In genomic region chr7:28964056-28964455, GRCh38 we compare ENCODE assay signal across 23 cellular contexts. TPM values are rescaled to one million over a fixed set of nuclear protein-coding genes. Genes with fewer than 3 reads are reported as not detected.
DNase-seq lines count a peak whose midpoint lies in the region; ATAC-seq and TF ChIP-seq lines count a peak whose summit lies in the region.
"Had no signal": no experiment of that assay in that cellular context is flagged by ENCODE, and none has a peak within 500 bp of the region (broad histone marks: within the 10 kb centered on the region; RNA-seq: fewer than 3 reads in every experiment).

No MANE protein-coding gene starts in this region.

- H3K36me3 ChIP-seq in upper lobe of left lung, result no peaks in the 10 kb centered on the region
- H3K36me3 ChIP-seq: BE2C; BLaER1 treated with 17β-estradiol and CSF1 and Interleukin-3, amounts not matched to agents 10 nM and 100 nM had no signal

- H3K9me3 ChIP-seq in upper lobe of left lung, result no peaks in the 10 kb centered on the region
- H3K9me3 ChIP-seq: A549, BE2C had no signal

- WGBS in upper lobe of left lung, 2 donors, result 76 to 81% methylated on average over 2 of the region's 2 CpGs

- no peak for TF ChIP-seq EP300 in upper lobe of left lung (IDR thresholded peaks at IDR 0.05)

- peak; percentile 33 for ATAC-seq in esophagus mucosa
- ATAC-seq in upper lobe of left lung (ENCODE audit: low FRiP score in 2 of 2), result no peak
- ATAC-seq: A549, GM12878, HCT116 had no signal

- no peak for TF ChIP-seq POLR2A in upper lobe of left lung (IDR thresholded peaks at IDR 0.05)

- peaks cover 0 to 25% (median 0%) of the 10 kb centered on the region in 4 donors for H3K4me1 ChIP-seq in upper lobe of left lung
- H3K4me1 ChIP-seq: A549, BE2C had no signal

- no peak for TF ChIP-seq CTCF in LNCaP clone FGC (IDR thresholded peaks at IDR 0.05; ENCODE audit: control insufficient read depth, extremely low read depth, insufficient read depth)
- TF ChIP-seq CTCF in VCaP (conservative IDR thresholded peaks at IDR 0.05), result no peak
- no peak for TF ChIP-seq CTCF in upper lobe of left lung (IDR thresholded peaks at IDR 0.05)

- DNase-seq in LNCaP clone FGC (ENCODE audit: low read depth) (peak; percentile 67), SW480 (ENCODE audit: low spot score) (no peak), upper lobe of left lung (no peak), NOMO-1 treated with DMSO at 0.1 percent for 48 hours (lab: John Stamatoyannopoulos, UW; ENCODE audit: unreplicated experiment) (no peak)
- DNase-seq: 8988T; ACHN; AML-193; BE2C; CD4-positive, alpha-beta T cell; CD8-positive, alpha-beta memory T cell; DMS 273 treated with DMSO at 0.1 percent for 48 hours; DMS79; EL; GDM1; GM23248; H9 had no signal

- H3K27me3 ChIP-seq in upper lobe of left lung, result no peaks in the 10 kb centered on the region

- H3K4me3 ChIP-seq in LNCaP clone FGC (ENCODE audit: low read depth, low read length) (no peak overlapping the region), upper lobe of left lung (no peak overlapping the region)
- H3K4me3 ChIP-seq: A549; BLaER1 treated with 17β-estradiol and CSF1 and Interleukin-3, amounts not matched to agents 10 nM and 100 nM; GM12878; GM23248 had no signal

- peak overlapping the region; percentile 27 for H3K27ac ChIP-seq in VCaP
- H3K27ac ChIP-seq in upper lobe of left lung, result no peak overlapping the region
- H3K27ac ChIP-seq: A549; BLaER1 treated with 17β-estradiol and CSF1 and Interleukin-3, amounts not matched to agents 10 nM and 100 nM; GM23248 had no signal

RNA-seq across cellular contexts. Expression of gene TRIL, which starts 5.9 kb away (rescaled TPM):
- 2.9 TPM for total RNA-seq in esophagus mucosa
- total RNA-seq in upper lobe of left lung, result 10 to 100 TPM in 1 of 6 donors, 1 to 10 TPM in 5; 2.8 to 11.0 (median 5.6) TPM
- total RNA-seq: CD4-positive, alpha-beta T cell; CD8-positive, alpha-beta memory T cell; GM12878; H4 had no signal
